ENCODE assay signal across 1 cellular context in the genomic region with DNA sequence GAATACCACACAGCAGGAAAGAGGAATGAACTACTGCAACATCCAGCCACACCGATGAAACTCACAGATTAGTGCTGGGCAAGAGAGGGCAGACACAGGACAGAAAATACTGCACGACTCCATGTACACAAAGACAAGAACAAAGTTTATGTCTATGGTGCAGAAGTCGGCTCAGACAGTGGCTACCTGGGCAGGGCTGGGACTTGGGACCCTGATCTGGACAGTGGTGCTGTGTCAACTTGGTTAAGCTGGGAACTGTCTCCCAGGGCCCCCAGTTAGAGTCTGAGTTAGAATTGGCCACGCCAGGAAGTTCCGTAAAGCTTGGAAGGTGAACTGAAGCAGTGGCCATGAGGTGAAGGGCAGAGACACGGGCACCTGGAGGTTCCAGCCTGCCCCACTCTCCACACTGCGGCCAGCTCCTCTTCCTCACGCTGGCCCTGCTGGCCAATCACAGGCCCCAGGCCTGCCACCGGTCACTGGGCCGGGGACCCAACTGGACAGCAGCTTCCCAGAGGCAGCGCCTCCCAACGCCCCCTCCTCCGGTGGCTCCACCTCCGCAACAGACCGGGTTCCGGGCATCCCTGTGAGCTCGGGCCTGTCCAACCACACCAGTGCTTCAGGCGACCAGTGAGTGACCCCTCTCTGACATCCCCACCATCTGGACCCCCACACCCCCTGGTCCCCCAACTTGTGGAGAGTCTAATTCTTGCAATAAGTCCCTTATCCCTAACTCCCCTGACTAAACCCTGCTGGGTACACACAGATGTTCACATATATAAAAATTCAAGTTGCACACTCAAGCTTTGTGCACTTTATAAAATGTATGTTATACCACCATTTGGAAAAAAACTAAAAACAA.
TF ChIP-seq lines count a peak whose summit lies in the region.

No MANE protein-coding gene starts in this region.

TF ChIP-seq in HepG2, 621 proteins besides CTCF, POLR2A, EP300 and RAD21 (continued from another document and continues in another):
- TF ChIP-seq, protein P1, sequence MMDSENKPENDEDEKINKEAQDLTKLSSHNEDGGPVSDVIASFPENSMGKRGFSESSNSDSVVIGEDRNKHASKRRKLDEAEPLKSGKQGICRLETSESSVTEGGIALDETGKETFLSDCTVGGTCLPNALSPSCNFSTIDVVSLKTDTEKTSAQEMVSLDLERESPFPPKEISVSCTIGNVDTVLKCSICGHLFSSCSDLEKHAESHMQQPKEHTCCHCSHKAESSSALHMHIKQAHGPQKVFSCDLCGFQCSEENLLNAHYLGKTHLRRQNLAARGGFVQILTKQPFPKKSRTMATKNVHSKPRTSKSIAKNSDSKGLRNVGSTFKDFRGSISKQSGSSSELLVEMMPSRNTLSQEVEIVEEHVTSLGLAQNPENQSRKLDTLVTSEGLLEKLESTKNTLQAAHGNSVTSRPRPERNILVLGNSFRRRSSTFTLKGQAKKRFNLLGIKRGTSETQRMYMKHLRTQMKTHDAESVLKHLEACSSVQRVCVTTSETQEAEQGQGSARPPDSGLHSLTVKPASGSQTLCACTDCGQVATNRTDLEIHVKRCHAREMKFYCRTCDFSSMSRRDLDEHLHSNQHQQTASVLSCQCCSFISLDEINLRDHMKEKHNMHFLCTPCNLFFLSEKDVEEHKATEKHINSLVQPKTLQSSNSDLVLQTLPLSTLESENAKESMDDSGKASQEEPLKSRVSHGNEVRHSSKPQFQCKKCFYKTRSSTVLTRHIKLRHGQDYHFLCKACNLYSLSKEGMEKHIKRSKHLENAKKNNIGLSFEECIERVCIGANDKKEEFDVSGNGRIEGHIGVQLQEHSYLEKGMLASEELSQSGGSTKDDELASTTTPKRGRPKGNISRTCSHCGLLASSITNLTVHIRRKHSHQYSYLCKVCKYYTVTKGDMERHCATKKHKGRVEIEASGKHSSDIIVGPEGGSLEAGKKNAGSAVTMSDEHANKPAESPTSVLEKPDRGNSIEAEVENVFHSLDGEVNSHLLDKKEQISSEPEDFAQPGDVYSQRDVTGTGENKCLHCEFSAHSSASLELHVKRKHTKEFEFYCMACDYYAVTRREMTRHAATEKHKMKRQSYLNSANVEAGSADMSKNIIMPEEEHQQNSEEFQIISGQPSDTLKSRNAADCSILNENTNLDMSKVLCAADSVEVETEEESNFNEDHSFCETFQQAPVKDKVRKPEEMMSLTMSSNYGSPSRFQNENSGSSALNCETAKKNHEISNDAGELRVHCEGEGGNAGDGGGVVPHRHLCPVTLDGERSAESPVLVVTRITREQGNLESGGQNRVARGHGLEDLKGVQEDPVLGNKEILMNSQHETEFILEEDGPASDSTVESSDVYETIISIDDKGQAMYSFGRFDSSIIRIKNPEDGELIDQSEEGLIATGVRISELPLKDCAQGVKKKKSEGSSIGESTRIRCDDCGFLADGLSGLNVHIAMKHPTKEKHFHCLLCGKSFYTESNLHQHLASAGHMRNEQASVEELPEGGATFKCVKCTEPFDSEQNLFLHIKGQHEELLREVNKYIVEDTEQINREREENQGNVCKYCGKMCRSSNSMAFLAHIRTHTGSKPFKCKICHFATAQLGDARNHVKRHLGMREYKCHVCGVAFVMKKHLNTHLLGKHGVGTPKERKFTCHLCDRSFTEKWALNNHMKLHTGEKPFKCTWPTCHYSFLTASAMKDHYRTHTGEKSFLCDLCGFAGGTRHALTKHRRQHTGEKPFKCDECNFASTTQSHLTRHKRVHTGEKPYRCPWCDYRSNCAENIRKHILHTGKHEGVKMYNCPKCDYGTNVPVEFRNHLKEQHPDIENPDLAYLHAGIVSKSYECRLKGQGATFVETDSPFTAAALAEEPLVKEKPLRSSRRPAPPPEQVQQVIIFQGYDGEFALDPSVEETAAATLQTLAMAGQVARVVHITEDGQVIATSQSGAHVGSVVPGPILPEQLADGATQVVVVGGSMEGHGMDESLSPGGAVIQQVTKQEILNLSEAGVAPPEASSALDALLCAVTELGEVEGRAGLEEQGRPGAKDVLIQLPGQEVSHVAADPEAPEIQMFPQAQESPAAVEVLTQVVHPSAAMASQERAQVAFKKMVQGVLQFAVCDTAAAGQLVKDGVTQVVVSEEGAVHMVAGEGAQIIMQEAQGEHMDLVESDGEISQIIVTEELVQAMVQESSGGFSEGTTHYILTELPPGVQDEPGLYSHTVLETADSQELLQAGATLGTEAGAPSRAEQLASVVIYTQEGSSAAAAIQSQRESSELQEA (CRISPR knock-in tag; IDR thresholded peaks at IDR 0.05; ENCODE audit: not compliant biosample characterization): no peak
- TF ChIP-seq POLR2G (IDR thresholded peaks at IDR 0.05; ENCODE audit: low read depth, low read length) (peak; percentile 44; the same call in 1 of the 2 replicates), ZFP36L2 (CRISPR knock-in tag; IDR thresholded peaks at IDR 0.05) (no peak), ZBTB21 (CRISPR knock-in tag; IDR thresholded peaks at IDR 0.05) (no peak), SETDB1 (CRISPR knock-in tag; IDR thresholded peaks at IDR 0.05; ENCODE audit: borderline replicate concordance) (no peak), ZKSCAN8 (CRISPR knock-in tag; IDR thresholded peaks at IDR 0.05; ENCODE audit: borderline replicate concordance) (peak; percentile 37; the same call in 1 of the 2 replicates), ZNF264 (CRISPR knock-in tag; IDR thresholded peaks at IDR 0.05) (0 out of 2 replicates have a peak, but pooled peaks have one; percentile 48), RFXANK (CRISPR knock-in tag; IDR thresholded peaks at IDR 0.05) (no peak), PITX1 (CRISPR knock-in tag; IDR thresholded peaks at IDR 0.05) (peak; percentile 85), NFE2 (CRISPR knock-in tag; IDR thresholded peaks at IDR 0.05) (no peak), ZNF101 (CRISPR knock-in tag; IDR thresholded peaks at IDR 0.05; ENCODE audit: borderline replicate concordance, low read depth) (no peak), ZNF121 (CRISPR knock-in tag; IDR thresholded peaks at IDR 0.05) (peak; percentile 89), ZMYM3 (CRISPR knock-in tag; IDR thresholded peaks at IDR 0.05) (peak; percentile 98)
- TF ChIP-seq, protein P2, sequence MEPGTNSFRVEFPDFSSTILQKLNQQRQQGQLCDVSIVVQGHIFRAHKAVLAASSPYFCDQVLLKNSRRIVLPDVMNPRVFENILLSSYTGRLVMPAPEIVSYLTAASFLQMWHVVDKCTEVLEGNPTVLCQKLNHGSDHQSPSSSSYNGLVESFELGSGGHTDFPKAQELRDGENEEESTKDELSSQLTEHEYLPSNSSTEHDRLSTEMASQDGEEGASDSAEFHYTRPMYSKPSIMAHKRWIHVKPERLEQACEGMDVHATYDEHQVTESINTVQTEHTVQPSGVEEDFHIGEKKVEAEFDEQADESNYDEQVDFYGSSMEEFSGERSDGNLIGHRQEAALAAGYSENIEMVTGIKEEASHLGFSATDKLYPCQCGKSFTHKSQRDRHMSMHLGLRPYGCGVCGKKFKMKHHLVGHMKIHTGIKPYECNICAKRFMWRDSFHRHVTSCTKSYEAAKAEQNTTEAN (CRISPR knock-in tag; conservative IDR thresholded peaks at IDR 0.05): peak; percentile 52; the same call in 1 of the 2 replicates
- TF ChIP-seq, protein P3, sequence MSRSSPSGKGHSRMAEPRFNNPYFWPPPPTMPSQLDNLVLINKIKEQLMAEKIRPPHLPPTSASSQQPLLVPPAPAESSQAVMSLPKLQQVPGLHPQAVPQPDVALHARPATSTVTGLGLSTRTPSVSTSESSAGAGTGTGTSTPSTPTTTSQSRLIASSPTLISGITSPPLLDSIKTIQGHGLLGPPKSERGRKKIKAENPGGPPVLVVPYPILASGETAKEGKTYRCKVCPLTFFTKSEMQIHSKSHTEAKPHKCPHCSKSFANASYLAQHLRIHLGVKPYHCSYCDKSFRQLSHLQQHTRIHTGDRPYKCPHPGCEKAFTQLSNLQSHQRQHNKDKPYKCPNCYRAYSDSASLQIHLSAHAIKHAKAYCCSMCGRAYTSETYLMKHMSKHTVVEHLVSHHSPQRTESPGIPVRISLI (CRISPR knock-in tag; IDR thresholded peaks at IDR 0.05; ENCODE audit: borderline replicate concordance): peak; percentile 30; the same call in 1 of the 2 replicates
- TF ChIP-seq, protein P4, sequence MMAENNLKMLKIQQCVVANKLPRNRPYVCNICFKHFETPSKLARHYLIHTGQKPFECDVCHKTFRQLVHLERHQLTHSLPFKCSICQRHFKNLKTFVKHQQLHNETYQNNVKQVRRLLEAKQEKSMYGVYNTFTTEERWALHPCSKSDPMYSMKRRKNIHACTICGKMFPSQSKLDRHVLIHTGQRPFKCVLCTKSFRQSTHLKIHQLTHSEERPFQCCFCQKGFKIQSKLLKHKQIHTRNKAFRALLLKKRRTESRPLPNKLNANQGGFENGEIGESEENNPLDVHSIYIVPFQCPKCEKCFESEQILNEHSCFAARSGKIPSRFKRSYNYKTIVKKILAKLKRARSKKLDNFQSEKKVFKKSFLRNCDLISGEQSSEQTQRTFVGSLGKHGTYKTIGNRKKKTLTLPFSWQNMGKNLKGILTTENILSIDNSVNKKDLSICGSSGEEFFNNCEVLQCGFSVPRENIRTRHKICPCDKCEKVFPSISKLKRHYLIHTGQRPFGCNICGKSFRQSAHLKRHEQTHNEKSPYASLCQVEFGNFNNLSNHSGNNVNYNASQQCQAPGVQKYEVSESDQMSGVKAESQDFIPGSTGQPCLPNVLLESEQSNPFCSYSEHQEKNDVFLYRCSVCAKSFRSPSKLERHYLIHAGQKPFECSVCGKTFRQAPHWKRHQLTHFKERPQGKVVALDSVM (CRISPR knock-in tag; IDR thresholded peaks at IDR 0.05): no peak
- TF ChIP-seq, protein P5, sequence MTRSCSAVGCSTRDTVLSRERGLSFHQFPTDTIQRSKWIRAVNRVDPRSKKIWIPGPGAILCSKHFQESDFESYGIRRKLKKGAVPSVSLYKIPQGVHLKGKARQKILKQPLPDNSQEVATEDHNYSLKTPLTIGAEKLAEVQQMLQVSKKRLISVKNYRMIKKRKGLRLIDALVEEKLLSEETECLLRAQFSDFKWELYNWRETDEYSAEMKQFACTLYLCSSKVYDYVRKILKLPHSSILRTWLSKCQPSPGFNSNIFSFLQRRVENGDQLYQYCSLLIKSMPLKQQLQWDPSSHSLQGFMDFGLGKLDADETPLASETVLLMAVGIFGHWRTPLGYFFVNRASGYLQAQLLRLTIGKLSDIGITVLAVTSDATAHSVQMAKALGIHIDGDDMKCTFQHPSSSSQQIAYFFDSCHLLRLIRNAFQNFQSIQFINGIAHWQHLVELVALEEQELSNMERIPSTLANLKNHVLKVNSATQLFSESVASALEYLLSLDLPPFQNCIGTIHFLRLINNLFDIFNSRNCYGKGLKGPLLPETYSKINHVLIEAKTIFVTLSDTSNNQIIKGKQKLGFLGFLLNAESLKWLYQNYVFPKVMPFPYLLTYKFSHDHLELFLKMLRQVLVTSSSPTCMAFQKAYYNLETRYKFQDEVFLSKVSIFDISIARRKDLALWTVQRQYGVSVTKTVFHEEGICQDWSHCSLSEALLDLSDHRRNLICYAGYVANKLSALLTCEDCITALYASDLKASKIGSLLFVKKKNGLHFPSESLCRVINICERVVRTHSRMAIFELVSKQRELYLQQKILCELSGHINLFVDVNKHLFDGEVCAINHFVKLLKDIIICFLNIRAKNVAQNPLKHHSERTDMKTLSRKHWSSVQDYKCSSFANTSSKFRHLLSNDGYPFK (CRISPR knock-in tag; IDR thresholded peaks at IDR 0.05; ENCODE audit: borderline replicate concordance): 0 out of 2 replicates have a peak, but pooled peaks have one; percentile 16
- TF ChIP-seq, protein P6, sequence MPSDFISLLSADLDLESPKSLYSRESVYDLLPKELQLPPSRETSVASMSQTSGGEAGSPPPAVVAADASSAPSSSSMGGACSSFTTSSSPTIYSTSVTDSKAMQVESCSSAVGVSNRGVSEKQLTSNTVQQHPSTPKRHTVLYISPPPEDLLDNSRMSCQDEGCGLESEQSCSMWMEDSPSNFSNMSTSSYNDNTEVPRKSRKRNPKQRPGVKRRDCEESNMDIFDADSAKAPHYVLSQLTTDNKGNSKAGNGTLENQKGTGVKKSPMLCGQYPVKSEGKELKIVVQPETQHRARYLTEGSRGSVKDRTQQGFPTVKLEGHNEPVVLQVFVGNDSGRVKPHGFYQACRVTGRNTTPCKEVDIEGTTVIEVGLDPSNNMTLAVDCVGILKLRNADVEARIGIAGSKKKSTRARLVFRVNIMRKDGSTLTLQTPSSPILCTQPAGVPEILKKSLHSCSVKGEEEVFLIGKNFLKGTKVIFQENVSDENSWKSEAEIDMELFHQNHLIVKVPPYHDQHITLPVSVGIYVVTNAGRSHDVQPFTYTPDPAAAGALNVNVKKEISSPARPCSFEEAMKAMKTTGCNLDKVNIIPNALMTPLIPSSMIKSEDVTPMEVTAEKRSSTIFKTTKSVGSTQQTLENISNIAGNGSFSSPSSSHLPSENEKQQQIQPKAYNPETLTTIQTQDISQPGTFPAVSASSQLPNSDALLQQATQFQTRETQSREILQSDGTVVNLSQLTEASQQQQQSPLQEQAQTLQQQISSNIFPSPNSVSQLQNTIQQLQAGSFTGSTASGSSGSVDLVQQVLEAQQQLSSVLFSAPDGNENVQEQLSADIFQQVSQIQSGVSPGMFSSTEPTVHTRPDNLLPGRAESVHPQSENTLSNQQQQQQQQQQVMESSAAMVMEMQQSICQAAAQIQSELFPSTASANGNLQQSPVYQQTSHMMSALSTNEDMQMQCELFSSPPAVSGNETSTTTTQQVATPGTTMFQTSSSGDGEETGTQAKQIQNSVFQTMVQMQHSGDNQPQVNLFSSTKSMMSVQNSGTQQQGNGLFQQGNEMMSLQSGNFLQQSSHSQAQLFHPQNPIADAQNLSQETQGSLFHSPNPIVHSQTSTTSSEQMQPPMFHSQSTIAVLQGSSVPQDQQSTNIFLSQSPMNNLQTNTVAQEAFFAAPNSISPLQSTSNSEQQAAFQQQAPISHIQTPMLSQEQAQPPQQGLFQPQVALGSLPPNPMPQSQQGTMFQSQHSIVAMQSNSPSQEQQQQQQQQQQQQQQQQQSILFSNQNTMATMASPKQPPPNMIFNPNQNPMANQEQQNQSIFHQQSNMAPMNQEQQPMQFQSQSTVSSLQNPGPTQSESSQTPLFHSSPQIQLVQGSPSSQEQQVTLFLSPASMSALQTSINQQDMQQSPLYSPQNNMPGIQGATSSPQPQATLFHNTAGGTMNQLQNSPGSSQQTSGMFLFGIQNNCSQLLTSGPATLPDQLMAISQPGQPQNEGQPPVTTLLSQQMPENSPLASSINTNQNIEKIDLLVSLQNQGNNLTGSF (CRISPR knock-in tag; IDR thresholded peaks at IDR 0.05): no peak
- TF ChIP-seq, protein P7, sequence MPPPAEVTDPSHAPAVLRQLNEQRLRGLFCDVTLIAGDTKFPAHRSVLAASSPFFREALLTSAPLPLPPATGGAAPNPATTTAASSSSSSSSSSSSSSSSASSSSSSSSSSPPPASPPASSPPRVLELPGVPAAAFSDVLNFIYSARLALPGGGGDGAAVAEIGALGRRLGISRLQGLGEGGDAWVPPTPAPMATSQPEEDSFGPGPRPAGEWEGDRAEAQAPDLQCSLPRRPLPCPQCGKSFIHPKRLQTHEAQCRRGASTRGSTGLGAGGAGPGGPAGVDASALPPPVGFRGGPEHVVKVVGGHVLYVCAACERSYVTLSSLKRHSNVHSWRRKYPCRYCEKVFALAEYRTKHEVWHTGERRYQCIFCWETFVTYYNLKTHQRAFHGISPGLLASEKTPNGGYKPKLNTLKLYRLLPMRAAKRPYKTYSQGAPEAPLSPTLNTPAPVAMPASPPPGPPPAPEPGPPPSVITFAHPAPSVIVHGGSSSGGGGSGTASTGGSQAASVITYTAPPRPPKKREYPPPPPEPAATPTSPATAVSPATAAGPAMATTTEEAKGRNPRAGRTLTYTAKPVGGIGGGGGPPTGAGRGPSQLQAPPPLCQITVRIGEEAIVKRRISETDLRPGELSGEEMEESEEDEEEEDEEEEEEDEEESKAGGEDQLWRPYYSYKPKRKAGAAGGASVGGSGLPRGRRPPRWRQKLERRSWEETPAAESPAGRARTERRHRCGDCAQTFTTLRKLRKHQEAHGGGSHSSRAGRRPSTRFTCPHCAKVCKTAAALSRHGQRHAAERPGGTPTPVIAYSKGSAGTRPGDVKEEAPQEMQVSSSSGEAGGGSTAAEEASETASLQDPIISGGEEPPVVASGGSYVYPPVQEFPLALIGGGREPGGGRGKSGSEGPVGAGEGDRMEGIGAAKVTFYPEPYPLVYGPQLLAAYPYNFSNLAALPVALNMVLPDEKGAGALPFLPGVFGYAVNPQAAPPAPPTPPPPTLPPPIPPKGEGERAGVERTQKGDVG (CRISPR knock-in tag; IDR thresholded peaks at IDR 0.05; ENCODE audit: borderline replicate concordance): no peak
